ENCODE assay signal across 8 cellular contexts in the genomic region with DNA sequence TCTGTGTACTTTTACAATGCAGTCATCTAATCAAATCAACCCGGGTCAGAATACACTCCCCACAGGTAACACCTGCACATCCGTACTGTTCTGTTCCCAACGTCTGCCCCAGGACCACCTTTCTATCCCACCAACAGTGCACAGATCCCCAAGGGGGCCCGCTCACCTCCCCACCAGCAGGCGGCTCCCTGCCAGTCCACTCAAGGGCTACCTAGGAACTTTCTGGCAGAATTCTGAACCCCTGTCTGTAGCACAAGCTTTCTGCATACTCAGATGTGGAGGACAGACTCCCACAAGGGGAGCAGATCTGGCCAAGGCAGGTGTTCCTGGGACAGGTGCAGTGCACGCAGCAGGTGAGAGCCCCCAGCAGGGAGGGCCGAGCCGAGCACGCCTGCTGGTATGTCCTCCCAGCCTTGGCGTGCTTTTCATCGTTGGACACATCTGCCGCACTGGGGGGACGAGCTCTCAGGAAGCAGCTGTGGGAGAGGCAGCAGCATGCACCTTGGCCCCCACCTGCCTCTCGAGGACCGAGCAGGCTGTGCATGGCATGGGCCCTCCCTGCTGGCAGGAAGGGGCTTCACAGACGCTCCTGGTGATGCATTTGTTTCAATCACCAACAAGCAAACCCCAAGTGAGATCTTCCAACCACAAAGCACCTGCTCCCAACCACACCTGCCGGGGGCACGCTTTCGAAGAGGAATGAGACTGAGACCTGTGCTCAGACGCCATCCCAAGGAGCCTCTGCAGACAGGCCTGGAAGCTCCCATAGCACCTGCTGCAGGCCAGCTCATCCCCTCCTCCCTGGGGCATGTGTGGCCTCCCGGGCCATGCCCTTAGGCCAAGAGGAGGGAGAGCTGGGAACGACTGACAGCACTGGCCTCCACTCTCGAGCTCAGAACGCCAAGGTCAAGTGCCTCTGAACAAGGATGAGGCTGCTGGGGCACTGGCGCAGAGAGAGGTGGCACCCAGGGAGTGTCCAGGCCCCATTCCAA. TPM values are rescaled to one million over a fixed set of nuclear protein-coding genes. Genes with fewer than 3 reads are reported as not detected.
DNase-seq lines count a peak whose midpoint lies in the region; ATAC-seq and TF ChIP-seq lines count a peak whose summit lies in the region.

No MANE protein-coding gene starts in this region.

- H3K27me3 ChIP-seq in CD8-positive, alpha-beta memory T cell (ENCODE audit: insufficient read depth, low read length, poor library complexity, severe bottlenecking) = no peaks in the 10 kb centered on the region
- H3K27me3 ChIP-seq in naive thymus-derived CD4-positive, alpha-beta T cell (ENCODE audit: control insufficient read depth in 2 of 2, insufficient read depth in 2 of 2, low read length in 2 of 2) = no peaks in the 10 kb centered on the region

- peaks cover 0 to 3% of the 10 kb centered on the region in 2 donors for H3K27me3 Mint-ChIP-seq in CD8-positive, alpha-beta memory T cell
- H3K27me3 Mint-ChIP-seq in naive thymus-derived CD4-positive, alpha-beta T cell = peaks cover 0 to 2% (median 0%) of the 10 kb centered on the region in 5 donors

- no TSS peak for BruUV-seq in OCI-LY7 (replicated peaks; lab: Mats Ljungman, UMichigan)

- 68 to 79% methylated on average over 21 to 25 of the region's 25 CpGs for WGBS in lower leg skin, 2 donors

- no peaks in the 10 kb centered on the region for H3K9me3 ChIP-seq in CD8-positive, alpha-beta memory T cell (ENCODE audit: low read length)
- no peaks in the 10 kb centered on the region for H3K9me3 ChIP-seq in OCI-LY7 (ENCODE audit: low read length)
- H3K9me3 ChIP-seq in naive thymus-derived CD4-positive, alpha-beta T cell (ENCODE audit: control insufficient read depth in 2 of 3, low read length in 3 of 3) = no peaks in the 10 kb centered on the region

- H3K4me3 Mint-ChIP-seq in CD8-positive, alpha-beta memory T cell = peak overlapping the region in 5 of 7 donors; percentile 14 to 82 (median 54)
- H3K4me3 Mint-ChIP-seq in naive thymus-derived CD4-positive, alpha-beta T cell = peak overlapping the region in 7 of 10 donors; percentile 37 to 77 (median 71)

- no peak overlapping the region for H3K27ac ChIP-seq in CD8-positive, alpha-beta memory T cell (ENCODE audit: low read depth, low read length)
- no peak overlapping the region for H3K27ac ChIP-seq in OCI-LY7 (ENCODE audit: low read depth, low read length, poor library complexity, severe bottlenecking)
- H3K27ac ChIP-seq in naive thymus-derived CD4-positive, alpha-beta T cell (ENCODE audit: low read depth, low read length) = no peak overlapping the region

- H2AFZ ChIP-seq in OCI-LY7 (ENCODE audit: low read length) = no peak overlapping the region

- peak in 2 of 5 donors; percentile 7 to 49 for DNase-seq in CD8-positive, alpha-beta memory T cell
- DNase-seq in OCI-LY7 (ENCODE audit: low spot score) (peak; percentile 1), lower leg skin (ENCODE audit: low spot score in 2 of 2) (no peak), HuH-7 (ENCODE audit: low spot score) (no peak)
- DNase-seq in naive thymus-derived CD4-positive, alpha-beta T cell = peak in 6 of 9 donors; percentile 12 to 36 (median 25)
- DNase-seq in activated CD4-positive, alpha-beta T cell treated with anti-CD3 and anti-CD28 coated beads, Interleukin-2, amount 50 U/mL, for 4 hours = no peak

- H3K36me3 ChIP-seq in CD8-positive, alpha-beta memory T cell (ENCODE audit: insufficient read depth, low read length) = no peaks in the 10 kb centered on the region
- H3K36me3 ChIP-seq in OCI-LY7 (ENCODE audit: insufficient read depth, low read length) = no peaks in the 10 kb centered on the region
- H3K36me3 ChIP-seq in naive thymus-derived CD4-positive, alpha-beta T cell (ENCODE audit: control insufficient read depth in 2 of 3, insufficient read depth in 3 of 3, low read length in 3 of 3) = no peaks in the 10 kb centered on the region

- peak overlapping the region in 2 of 8 donors; percentile 17 to 60 for H3K27ac Mint-ChIP-seq in CD8-positive, alpha-beta memory T cell
- peak overlapping the region in 4 of 9 donors; percentile 54 to 89 (median 66) for H3K27ac Mint-ChIP-seq in naive thymus-derived CD4-positive, alpha-beta T cell

- H4K20me1 ChIP-seq in OCI-LY7 (ENCODE audit: insufficient read depth, low read length) = no peaks in the 10 kb centered on the region

- H3K9me2 ChIP-seq in OCI-LY7 (ENCODE audit: insufficient read depth, low read length) = no peaks in the 10 kb centered on the region

- CTCF ChIA-PET in CD8-positive, alpha-beta memory T cell (lab: Charles Lee) = interaction anchor here (0.8 kb wide), 1 partner anchor 12 kb away, joined by 3 read pairs; no protein-coding TSS in a partner anchor
- CTCF ChIA-PET in OCI-LY7 (lab: Charles Lee; ENCODE audit: unreplicated experiment) = no interaction called here
- CTCF ChIA-PET in naive thymus-derived CD4-positive, alpha-beta T cell (lab: Charles Lee) = interaction anchor here (1.3 kb wide), 1 partner anchor 70 kb away, joined by 6 read pairs; no protein-coding TSS in a partner anchor

- H3K36me3 Mint-ChIP-seq in CD8-positive, alpha-beta memory T cell = peaks cover 0 to 2% (median 0%) of the 10 kb centered on the region in 3 donors
- H3K36me3 Mint-ChIP-seq in naive thymus-derived CD4-positive, alpha-beta T cell = peaks cover 0 to 6% (median 6%) of the 10 kb centered on the region in 5 donors

- H3K4me3 ChIP-seq in CD8-positive, alpha-beta memory T cell (ENCODE audit: low read length) = no peak overlapping the region
- no peak overlapping the region for H3K4me3 ChIP-seq in OCI-LY7 (ENCODE audit: low read depth, low read length, poor library complexity, severe bottlenecking)
- no peak overlapping the region for H3K4me3 ChIP-seq in naive thymus-derived CD4-positive, alpha-beta T cell (ENCODE audit: low read length)
- H3K4me3 ChIP-seq in lower leg skin (ENCODE audit: low read depth, poor library complexity, severe bottlenecking) = no peak overlapping the region

- TF ChIP-seq POLR2A in lower leg skin (IDR thresholded peaks at IDR 0.05) = no peak

- no peak overlapping the region for H3K4me2 ChIP-seq in OCI-LY7 (ENCODE audit: low read length)

- peaks cover 19% of the 10 kb centered on the region for H3K4me1 ChIP-seq in CD8-positive, alpha-beta memory T cell (ENCODE audit: insufficient read depth, low read length)
- no peaks in the 10 kb centered on the region for H3K4me1 ChIP-seq in OCI-LY7 (ENCODE audit: insufficient read depth, low read length, poor library complexity, severe bottlenecking)
- peaks cover 9 to 22% of the 10 kb centered on the region in 2 donors for H3K4me1 ChIP-seq in naive thymus-derived CD4-positive, alpha-beta T cell (ENCODE audit: control insufficient read depth in 2 of 2, insufficient read depth in 2 of 2, low read length in 2 of 2)

- H3K4me1 Mint-ChIP-seq in CD8-positive, alpha-beta memory T cell = peaks cover 21 to 32% (median 24%) of the 10 kb centered on the region in 3 donors
- H3K4me1 Mint-ChIP-seq in naive thymus-derived CD4-positive, alpha-beta T cell = peaks cover 15 to 39% (median 31%) of the 10 kb centered on the region in 7 donors

- intact Hi-C loops in OCI-LY7 (cut with micrococcal nuclease; ENCODE audit: unreplicated experiment) = no loop called here
- intact Hi-C loops in naive thymus-derived CD4-positive, alpha-beta T cell (cut with micrococcal nuclease) = loop anchor here in 1 of 2 donors (5.0 kb wide), 1 partner anchor 37 kb away; the partner anchor contains the start of gene RAB20
- intact Hi-C loops in lower leg skin (cut with DNase I; ENCODE audit: low total_unique reads) = no loop called here

- no peaks in the 10 kb centered on the region for H3K79me2 ChIP-seq in OCI-LY7 (ENCODE audit: insufficient read depth, low read depth, low read length)

- POLR2A ChIA-PET in CD8-positive, alpha-beta memory T cell (lab: Charles Lee) = no interaction called here
- POLR2A ChIA-PET in OCI-LY7 (lab: Charles Lee) = no interaction called here
- POLR2A ChIA-PET in naive thymus-derived CD4-positive, alpha-beta T cell (lab: Charles Lee) = no interaction called here

- no peak for TF ChIP-seq CTCF in OCI-LY7 (conservative IDR thresholded peaks at IDR 0.05; ENCODE audit: low read length)
- TF ChIP-seq CTCF in lower leg skin (IDR thresholded peaks at IDR 0.05) = no peak

- H3K9me3 Mint-ChIP-seq in CD8-positive, alpha-beta memory T cell = no peaks in the 10 kb centered on the region
- peaks cover 0 to 1% (median 0%) of the 10 kb centered on the region in 11 donors for H3K9me3 Mint-ChIP-seq in naive thymus-derived CD4-positive, alpha-beta T cell

- ATAC-seq in GM19324 (IDR thresholded peaks at IDR 0.05; ENCODE audit: low FRiP score, unreplicated experiment) (peak; percentile 80), HG03108 (IDR thresholded peaks at IDR 0.05; ENCODE audit: unreplicated experiment) (peak; percentile 84)
- ATAC-seq in naive thymus-derived CD4-positive, alpha-beta T cell = no peak

RNA-seq across cellular contexts. Expression of gene RAB20, which starts 35.9 kb away (rescaled TPM):
- 1 to 10 TPM in 1 of 2 experiments, under 1 TPM in 1; 0.84 to 1.2 TPM for total RNA-seq in CD8-positive, alpha-beta memory T cell
- polyA plus RNA-seq in CD8-positive, alpha-beta memory T cell = 2.7 TPM
- not detected in 2 replicates for total RNA-seq in OCI-LY7 (2014; rRNA removed; shearing (Covaris generic))
- not detected in 2 replicates for total RNA-seq in OCI-LY7 (2022)
- 10 to 100 TPM in 1 of 5 experiments, 1 to 10 TPM in 4; 2.0 to 13.6 (median 4.0) TPM for total RNA-seq in naive thymus-derived CD4-positive, alpha-beta T cell
- polyA plus RNA-seq in naive thymus-derived CD4-positive, alpha-beta T cell = 1 to 10 TPM; 1.3 to 6.7 TPM
- total RNA-seq in lower leg skin = 1 to 10 TPM; 3.9 to 9.1 (median 6.2) TPM

Comparison
In these comparisons a context has a peak if more than half of its experiments do, and no peak if none do; other contexts are left out.
1. DNase-seq: peak in OCI-LY7 (single experiment) and naive thymus-derived CD4-positive, alpha-beta T cell (6 of 9); none in lower leg skin (0 of 2), activated CD4-positive, alpha-beta T cell treated with anti-CD3 and anti-CD28 coated beads, Interleukin-2, amount 50 U/mL, for 4 hours (0 of 2) and HuH-7 (single experiment).